Comparison of ENCODE assay signal across 7 cellular contexts in genomic region chr17:49496866-49497146, GRCh38. TPM values are rescaled to one million over a fixed set of nuclear protein-coding genes. Genes with fewer than 3 reads are reported as not detected.
DNase-seq lines count a peak whose midpoint lies in the region; ATAC-seq, FAIRE-seq and TF ChIP-seq lines count a peak whose summit lies in the region.

No MANE protein-coding gene starts in this region.

- no peaks in the 10 kb centered on the region for H3K9me1 ChIP-seq in keratinocyte (ENCODE audit: control insufficient read depth, extremely low read depth, insufficient read depth, low read length)

- H3K9ac ChIP-seq in HUES64 (ENCODE audit: low read depth, low read length) (no peak overlapping the region), keratinocyte (ENCODE audit: control insufficient read depth, extremely low read depth, insufficient read depth, low read length) (peak overlapping the region; percentile 26)

- no peaks in the 10 kb centered on the region for H3K4me1 Mint-ChIP-seq in activated T-helper 17 cell treated with anti-CD3 and anti-CD28 coated beads, Interleukin-2, amount 50 U/mL, for 72 hours
- peaks cover 30% of the 10 kb centered on the region for H3K4me1 Mint-ChIP-seq in stimulated activated effector memory CD8-positive, alpha-beta T cell treated with anti-CD3 and anti-CD28 coated beads, Interleukin-12 subunit alpha, Interleukin-12 subunit beta, amount 100 ng/mL, for 72 hours

- no peak overlapping the region for H3K27ac Mint-ChIP-seq in activated T-helper 17 cell treated with anti-CD3 and anti-CD28 coated beads, Interleukin-2, amount 50 U/mL, for 72 hours
- H3K27ac Mint-ChIP-seq in stimulated activated effector memory CD8-positive, alpha-beta T cell treated with anti-CD3 and anti-CD28 coated beads, Interleukin-12 subunit alpha, Interleukin-12 subunit beta, amount 100 ng/mL, for 72 hours: no peak overlapping the region

- 1% methylated on average over 13 of the region's 13 CpGs for WGBS in HUES64

- H2AFZ ChIP-seq in keratinocyte (ENCODE audit: control insufficient read depth, low read length): peak overlapping the region; percentile 82

- H3K27ac ChIP-seq in HUES64 (ENCODE audit: low read depth, low read length) (no peak overlapping the region), keratinocyte (ENCODE audit: control insufficient read depth, insufficient read depth, low read length) (no peak overlapping the region)

- no peaks in the 10 kb centered on the region for H3K79me2 ChIP-seq in keratinocyte (ENCODE audit: control insufficient read depth, insufficient read depth, low read length)

- no peak for ATAC-seq in activated T-helper 17 cell treated with anti-CD3 and anti-CD28 coated beads, Interleukin-2, amount 50 U/mL, for 72 hours (replicated peaks)
- no peak for ATAC-seq in stimulated activated effector memory CD8-positive, alpha-beta T cell treated with anti-CD3 and anti-CD28 coated beads, Interleukin-12 subunit alpha, Interleukin-12 subunit beta, amount 100 ng/mL, for 72 hours
- no peak for ATAC-seq in HG02885 (IDR thresholded peaks at IDR 0.05; ENCODE audit: poor library complexity, unreplicated experiment)

- peaks cover 32% of the 10 kb centered on the region for H3K27me3 Mint-ChIP-seq in activated T-helper 17 cell treated with anti-CD3 and anti-CD28 coated beads, Interleukin-2, amount 50 U/mL, for 72 hours

- H3K9me3 ChIP-seq in HUES64 (ENCODE audit: insufficient read depth, low read depth, low read length) (no peaks in the 10 kb centered on the region), keratinocyte (ENCODE audit: control insufficient read depth, low read depth, low read length) (no peaks in the 10 kb centered on the region)

- H3K4me3 ChIP-seq in HUES64 (ENCODE audit: low read length): peak overlapping the region; percentile 68
- peak overlapping the region; percentile 39 to 75 (median 74) for H3K4me3 ChIP-seq in keratinocyte (ENCODE audit: control insufficient read depth in 2 of 3, extremely low read depth in 1 of 3, insufficient read depth in 2 of 3, low read depth in 1 of 3, low read length in 3 of 3)

- peak overlapping the region; percentile 91 for H3K4me2 ChIP-seq in keratinocyte (ENCODE audit: control insufficient read depth, extremely low read depth, insufficient read depth, low read depth, low read length)

- H3K4me3 Mint-ChIP-seq in activated T-helper 17 cell treated with anti-CD3 and anti-CD28 coated beads, Interleukin-2, amount 50 U/mL, for 72 hours: peak overlapping the region; percentile 74
- peak overlapping the region; percentile 80 for H3K4me3 Mint-ChIP-seq in stimulated activated effector memory CD8-positive, alpha-beta T cell treated with anti-CD3 and anti-CD28 coated beads, Interleukin-12 subunit alpha, Interleukin-12 subunit beta, amount 100 ng/mL, for 72 hours

- no peak for TF ChIP-seq CTCF in keratinocyte (optimal IDR thresholded peaks at IDR 0.05 in 1 of 3, IDR thresholded peaks at IDR 0.05 in 1 of 3, conservative IDR thresholded peaks at IDR 0.05 in 1 of 3; ENCODE audit: extremely low read depth in 1 of 3, insufficient read depth in 2 of 3, low read length in 3 of 3)

- H3K9me3 Mint-ChIP-seq in activated T-helper 17 cell treated with anti-CD3 and anti-CD28 coated beads, Interleukin-2, amount 50 U/mL, for 72 hours: no peaks in the 10 kb centered on the region
- H3K9me3 Mint-ChIP-seq in stimulated activated effector memory CD8-positive, alpha-beta T cell treated with anti-CD3 and anti-CD28 coated beads, Interleukin-12 subunit alpha, Interleukin-12 subunit beta, amount 100 ng/mL, for 72 hours: no peaks in the 10 kb centered on the region

- H3K4me1 ChIP-seq in HUES64 (ENCODE audit: insufficient read depth, low read length): peaks cover 26% of the 10 kb centered on the region
- peaks cover 23% of the 10 kb centered on the region for H3K4me1 ChIP-seq in keratinocyte (ENCODE audit: control insufficient read depth, extremely low read depth, insufficient read depth, low read length)

- H3K36me3 Mint-ChIP-seq in activated T-helper 17 cell treated with anti-CD3 and anti-CD28 coated beads, Interleukin-2, amount 50 U/mL, for 72 hours (ENCODE audit: low read depth): no peaks in the 10 kb centered on the region
- no peaks in the 10 kb centered on the region for H3K36me3 Mint-ChIP-seq in stimulated activated effector memory CD8-positive, alpha-beta T cell treated with anti-CD3 and anti-CD28 coated beads, Interleukin-12 subunit alpha, Interleukin-12 subunit beta, amount 100 ng/mL, for 72 hours

- dilution Hi-C loops in keratinocyte (cut with MboI; ENCODE audit: extremely low pct_ligation_motif_present, low sequenced_read_pairs): no loop called here

- H3K36me3 ChIP-seq in HUES64 (ENCODE audit: insufficient read depth, low read length) (no peaks in the 10 kb centered on the region), keratinocyte (ENCODE audit: control insufficient read depth in 2 of 2, extremely low read depth in 1 of 2, insufficient read depth in 2 of 2, low read length in 2 of 2) (no peaks in the 10 kb centered on the region)

- DNase-seq in keratinocyte (ENCODE audit: low read depth, low spot score): no peak
- DNase-seq in stimulated activated effector memory CD8-positive, alpha-beta T cell treated with anti-CD3 and anti-CD28 coated beads, Interleukin-12 subunit alpha, Interleukin-12 subunit beta, amount 100 ng/mL, for 72 hours (ENCODE audit: low spot score in 2 of 2): peak in 1 of 2 donors; percentile 7
- DNase-seq in T1000 (lab: John Stamatoyannopoulos, UW): no peak
- no peak for DNase-seq in NCI-H446 treated with DMSO at 0.1 percent for 48 hours (lab: John Stamatoyannopoulos, UW)

- FAIRE-seq in keratinocyte (lab: Jason Lieb, UNC): no peak

- peaks cover 67% of the 10 kb centered on the region for H3K27me3 ChIP-seq in HUES64 (ENCODE audit: insufficient read depth, low read length)
- peaks cover 24% of the 10 kb centered on the region for H3K27me3 ChIP-seq in keratinocyte (ENCODE audit: control insufficient read depth, extremely low read depth, insufficient read depth, low read length)

- no peaks in the 10 kb centered on the region for H4K20me1 ChIP-seq in keratinocyte (ENCODE audit: control insufficient read depth, extremely low read depth, insufficient read depth, low read length)

RNA-seq across cellular contexts. Expression of gene NGFR, which starts 1.7 kb away (rescaled TPM):
- polyA plus RNA-seq in HUES64 (2013, experiment 1 of 2): 9.9 TPM
- 16.5 TPM for polyA plus RNA-seq in HUES64 (2013, experiment 2 of 2)
- total RNA-seq in activated T-helper 17 cell treated with anti-CD3 and anti-CD28 coated beads, Interleukin-2, amount 50 U/mL, for 72 hours: under 1 TPM; 0.11 to 0.50 TPM
- 0.97 to 3.1 TPM (median 1.7 TPM) in 3 replicates for polyA plus RNA-seq in keratinocyte
- polyA plus RNA-seq in keratinocyte (2011; ENCODE audit: low read depth): 0.35 TPM
- 0.52 and 1.4 TPM in 2 replicates for polyA plus RNA-seq in keratinocyte (2011; cell fraction: cytosol; rRNA removed)
- polyA plus RNA-seq in keratinocyte (2011; cell fraction: nucleus; rRNA removed): 1.4 and 2.8 TPM in 2 replicates
- polyA plus RNA-seq in keratinocyte (2012; ENCODE audit: low replicate concordance): 0.78 and 5.4 TPM in 2 replicates
- 0.96 to 3.8 TPM (median 2.2 TPM) in 3 replicates for polyA minus RNA-seq in keratinocyte
- polyA minus RNA-seq in keratinocyte (2011; cell fraction: cytosol; rRNA and poly(A)+ RNA removed): 1.9 TPM
- polyA minus RNA-seq in keratinocyte (2011; cell fraction: nucleus; rRNA and poly(A)+ RNA removed): 1.4 and 2.5 TPM in 2 replicates
